In genomic region chr12:82449179-82449578, GRCh38 we compare ENCODE assay signal across 24 cellular contexts.
"Had no signal": no experiment of that assay in that cellular context is flagged by ENCODE, and none has a peak within 500 bp of the region (broad histone marks: within the 10 kb centered on the region; RNA-seq: fewer than 3 reads in every experiment).

No MANE protein-coding gene starts in this region.

- H3K36me3 ChIP-seq: thoracic aorta, upper lobe of right lung, uterus had no signal

- ATAC-seq: esophagus mucosa; left colon; lower lobe of right lung; naive thymus-derived CD8-positive, alpha-beta T cell; psoas muscle; right cardiac atrium; stimulated activated naive B cell treated with anti-CD40 and anti-IgM and Interleukin-4, amounts not matched to agents 10 μg/mL and 1 μg/mL and 100 μg/mL, for 72 hours; upper lobe of right lung had no signal

- H3K4me1 ChIP-seq: left ventricle myocardium inferior, lower lobe of right lung, psoas muscle, sigmoid colon, spleen, tibial nerve, upper lobe of right lung, uterus had no signal

- H3K27me3 ChIP-seq: dorsolateral prefrontal cortex, sigmoid colon, spleen, tibial nerve, upper lobe of right lung, uterus had no signal

- H3K9me3 ChIP-seq: left ventricle myocardium inferior, lower lobe of right lung, psoas muscle, sigmoid colon, spleen, thoracic aorta, tibial nerve, upper lobe of right lung, uterus had no signal

- DNase-seq: dorsolateral prefrontal cortex; effector CD4-positive, alpha-beta T cell; hypothalamus; immature natural killer cell; islet precursor cell; kidney glomerular epithelial cell; left colon; left ventricle myocardium inferior; lower lobe of right lung; naive thymus-derived CD8-positive, alpha-beta T cell; nephron progenitor cell; nucleus accumbens; psoas muscle; right cardiac atrium; sigmoid colon; spleen; stimulated activated naive B cell treated with anti-CD40 and anti-IgM and Interleukin-4, amounts not matched to agents 10 μg/mL and 1 μg/mL and 100 μg/mL, for 72 hours; upper lobe of right lung; uterus had no signal

- H3K4me3 ChIP-seq: dorsolateral prefrontal cortex, left ventricle myocardium inferior, lower lobe of right lung, psoas muscle, sigmoid colon, skin epidermis, spleen, thoracic aorta, tibial nerve, upper lobe of right lung, uterus had no signal

- H3K27ac ChIP-seq: epithelial cell of prostate, left ventricle myocardium inferior, lower lobe of right lung, psoas muscle, sigmoid colon, skin epidermis, spleen, thoracic aorta, tibial nerve, upper lobe of right lung, uterus had no signal
